ENCODE assay signal across 8 cellular contexts in genomic region chr5:2755811-2756210, GRCh38. TPM values are rescaled to one million over a fixed set of nuclear protein-coding genes. Genes with fewer than 3 reads are reported as not detected.
A peak's percentile ranks its signal among the peaks of the same experiment; 100 is the strongest.
DNase-seq lines count a peak whose midpoint lies in the region; ATAC-seq and TF ChIP-seq lines count a peak whose summit lies in the region.
"Had no signal": no experiment of that assay in that cellular context is flagged by ENCODE, and none has a peak within 500 bp of the region (broad histone marks: within the 10 kb centered on the region; RNA-seq: fewer than 3 reads in every experiment).

No MANE protein-coding gene starts in this region.

- DNase-seq in RWPE2 (ENCODE audit: low spot score) = no peak
- no peak for DNase-seq in fibroblast of the aortic adventitia (ENCODE audit: low read depth)
- DNase-seq in SK-N-DZ (ENCODE audit: low spot score) = no peak
- DNase-seq in glomerular visceral epithelial cell (ENCODE audit: extremely low spot score) = no peak
- DNase-seq in SJCRH30 = no peak
- DNase-seq: KG1 had no signal

- H3K27ac ChIP-seq in RWPE2 (ENCODE audit: poor library complexity, severe bottlenecking) = peak overlapping the region; percentile 86
- H3K27ac ChIP-seq in rectal smooth muscle tissue (ENCODE audit: low read depth, low read length) = no peak overlapping the region
- no peak overlapping the region for H3K27ac ChIP-seq in SJCRH30

- H3K27me3 ChIP-seq in RWPE2 (ENCODE audit: insufficient read depth, poor library complexity, severe bottlenecking) = no peaks in the 10 kb centered on the region
- peaks cover 44% of the 10 kb centered on the region for H3K27me3 ChIP-seq in rectal smooth muscle tissue (ENCODE audit: control insufficient read depth, insufficient read depth, low read length)
- no peaks in the 10 kb centered on the region for H3K27me3 ChIP-seq in SJCRH30

- TF ChIP-seq CTCF in RWPE2 (IDR thresholded peaks at IDR 0.05; ENCODE audit: poor library complexity, severe bottlenecking) (no peak), fibroblast of the aortic adventitia (IDR thresholded peaks at IDR 0.05; ENCODE audit: insufficient read depth, low read length) (no peak)

- H3K4me1 ChIP-seq in ES-I3 (ENCODE audit: insufficient read depth, low read length) (peaks cover 11% of the 10 kb centered on the region), RWPE2 (ENCODE audit: insufficient read depth, poor library complexity, severe bottlenecking) (peaks cover 36% of the 10 kb centered on the region), rectal smooth muscle tissue (ENCODE audit: control insufficient read depth, insufficient read depth, low read length) (no peaks in the 10 kb centered on the region), SJCRH30 (no peaks in the 10 kb centered on the region)

- H3K9me3 ChIP-seq in ES-I3 (ENCODE audit: control insufficient read depth, insufficient read depth, low read length) (0 out of 2 replicates have a peak, but pooled peaks cover 2% of the 10 kb centered on the region), RWPE2 (ENCODE audit: severe bottlenecking) (no peaks in the 10 kb centered on the region), SJCRH30 (replicated peaks) (no peaks in the 10 kb centered on the region)

- H3K9ac ChIP-seq in ES-I3 (ENCODE audit: low read depth, low read length) (peak overlapping the region; percentile 69; the same call in 1 of the 2 replicates), rectal smooth muscle tissue (ENCODE audit: low read length) (no peak overlapping the region)

- H3K36me3 ChIP-seq in ES-I3 (ENCODE audit: insufficient read depth, low read length) = no peaks in the 10 kb centered on the region
- H3K36me3 ChIP-seq in RWPE2 (ENCODE audit: low read depth) = no peaks in the 10 kb centered on the region
- no peaks in the 10 kb centered on the region for H3K36me3 ChIP-seq in rectal smooth muscle tissue (ENCODE audit: control insufficient read depth, insufficient read depth, low read length)
- H3K36me3 ChIP-seq in SJCRH30 = no peaks in the 10 kb centered on the region

- ATAC-seq in RWPE2 (ENCODE audit: low read depth) = no peak

- H3K4me3 ChIP-seq in RWPE2 (ENCODE audit: severe bottlenecking) (no peak overlapping the region), fibroblast of the aortic adventitia (ENCODE audit: low read depth, low read length) (peak overlapping the region; percentile 50), rectal smooth muscle tissue (ENCODE audit: low read length) (peak overlapping the region; percentile 9), SJCRH30 (no peak overlapping the region)

RNA-seq across cellular contexts. Expression of gene IRX2, which starts 4.3 kb away (rescaled TPM):
- 0.90 and 3.2 TPM in 2 replicates for total RNA-seq in fibroblast of the aortic adventitia (ENCODE audit: low replicate concordance)
- polyA plus RNA-seq in SK-N-DZ (2014; cell fraction: cytosol; rRNA removed) = 0.07 and 0.12 TPM in 2 replicates
- 0.07 and 0.33 TPM in 2 replicates for polyA plus RNA-seq in SK-N-DZ (2014; cell fraction: nucleus; rRNA removed)
- 6.1 and 6.4 TPM in 2 replicates for total RNA-seq in SJCRH30 (2014; rRNA removed; shearing (Covaris generic))

Comparison
In these comparisons a context has a peak if more than half of its experiments do, and no peak if none do; other contexts are left out.
1. H3K4me3 ChIP-seq: peak in fibroblast of the aortic adventitia (single experiment) and rectal smooth muscle tissue (single experiment); none in RWPE2 (single experiment) and SJCRH30 (single experiment).